In genomic region chr16:68069511-68070248, GRCh38 we compare ENCODE assay signal across 12 cellular contexts. TPM values are rescaled to one million over a fixed set of nuclear protein-coding genes. Genes with fewer than 3 reads are reported as not detected.
DNase-seq lines count a peak whose midpoint lies in the region; ATAC-seq and TF ChIP-seq lines count a peak whose summit lies in the region.
"Had no signal": no experiment of that assay in that cellular context is flagged by ENCODE, and none has a peak within 500 bp of the region (broad histone marks: within the 10 kb centered on the region; RNA-seq: fewer than 3 reads in every experiment).

No MANE protein-coding gene starts in this region.

- H3K4me1 ChIP-seq in HAP-1: no peaks in the 10 kb centered on the region

- CTCF ChIA-PET in activated CD4-positive, alpha-beta memory T cell treated with anti-CD3 and anti-CD28 coated beads for 36 hours (lab: Charles Lee): interaction anchor here (0.6 to 2.3 kb wide), 8 partner anchors 13 to 161 kb away, joined by 3 to 7 read pairs (median 4); no protein-coding TSS in a partner anchor

- peaks cover 61% of the 10 kb centered on the region for H3K4me1 Mint-ChIP-seq in activated CD4-positive, alpha-beta memory T cell treated with anti-CD3 and anti-CD28 coated beads for 36 hours (ENCODE audit: low read depth)
- peaks cover 5% of the 10 kb centered on the region for H3K4me1 Mint-ChIP-seq in type B pancreatic cell (ENCODE audit: unreplicated experiment)

- no peak overlapping the region for H3K27ac ChIP-seq in brain microvascular endothelial cell

- TF ChIP-seq CTCF in type B pancreatic cell (conservative IDR thresholded peaks at IDR 0.05): no peak
- TF ChIP-seq CTCF in brain microvascular endothelial cell (IDR thresholded peaks at IDR 0.05; ENCODE audit: low read depth, low read length, missing control alignments): no peak

- ATAC-seq in left lobe of liver: peak; percentile 73

- no peaks in the 10 kb centered on the region for H3K9me3 Mint-ChIP-seq in activated CD4-positive, alpha-beta memory T cell treated with anti-CD3 and anti-CD28 coated beads for 36 hours
- H3K9me3 Mint-ChIP-seq in type B pancreatic cell: no peaks in the 10 kb centered on the region
- H3K9me3 Mint-ChIP-seq: brain had no signal

- no peaks in the 10 kb centered on the region for H3K27me3 Mint-ChIP-seq in activated CD4-positive, alpha-beta memory T cell treated with anti-CD3 and anti-CD28 coated beads for 36 hours
- H3K27me3 Mint-ChIP-seq in type B pancreatic cell: no peaks in the 10 kb centered on the region
- H3K27me3 Mint-ChIP-seq: brain had no signal

- no peak overlapping the region for H3K4me3 Mint-ChIP-seq in activated CD4-positive, alpha-beta memory T cell treated with anti-CD3 and anti-CD28 coated beads for 36 hours
- no peak overlapping the region for H3K4me3 Mint-ChIP-seq in type B pancreatic cell
- H3K4me3 Mint-ChIP-seq: brain had no signal

- intact Hi-C loops in activated CD4-positive, alpha-beta memory T cell treated with anti-CD3 and anti-CD28 coated beads for 36 hours (cut with micrococcal nuclease): loop anchor here (2.0 kb wide), 1 partner anchor 15 kb away; the partner anchor contains the start of gene NFATC3

- peak overlapping the region; percentile 83 for H3K27ac Mint-ChIP-seq in activated CD4-positive, alpha-beta memory T cell treated with anti-CD3 and anti-CD28 coated beads for 36 hours
- no peak overlapping the region for H3K27ac Mint-ChIP-seq in type B pancreatic cell

- in situ Hi-C loops in brain microvascular endothelial cell (cut with HindIII; ENCODE audit: low pct_ligation_motif_present, low sequenced_read_pairs) (no loop called here), ACHN (cut with HindIII; ENCODE audit: low pct_ligation_motif_present, low pct_unique_long_range_greater_than_20kb, low sequenced_read_pairs) (no loop called here), HAP-1 (cut with MboI; ENCODE audit: low sequenced_read_pairs) (no loop called here)

- peaks cover 44% of the 10 kb centered on the region for H3K36me3 Mint-ChIP-seq in activated CD4-positive, alpha-beta memory T cell treated with anti-CD3 and anti-CD28 coated beads for 36 hours
- peaks cover 17% of the 10 kb centered on the region for H3K36me3 Mint-ChIP-seq in type B pancreatic cell

- no peaks in the 10 kb centered on the region for H3K27me3 ChIP-seq in brain microvascular endothelial cell (replicated peaks)
- H3K27me3 ChIP-seq in HAP-1 (ENCODE audit: low read depth): no peaks in the 10 kb centered on the region

- H3K36me3 ChIP-seq in brain microvascular endothelial cell (replicated peaks) (peaks cover 18% of the 10 kb centered on the region), HAP-1 (replicated peaks) (peaks cover 66% of the 10 kb centered on the region)

- H3K9me3 ChIP-seq in HAP-1: no peaks in the 10 kb centered on the region

- H3K4me3 ChIP-seq in brain microvascular endothelial cell (ENCODE audit: low read depth, low read length) (no peak overlapping the region), HAP-1 (no peak overlapping the region)

- peak; percentile 27 for DNase-seq in activated naive CD4-positive, alpha-beta T cell treated with Interleukin-2 at 50 U/mL for 16 hours
- DNase-seq in activated naive CD4-positive, alpha-beta T cell (lab: John Stamatoyannopoulos, UW): no peak
- DNase-seq in activated CD4-positive, alpha-beta memory T cell treated with anti-CD3 and anti-CD28 coated beads for 36 hours: peak; percentile 71
- DNase-seq in left lobe of liver (ENCODE audit: low spot score): peak; percentile 68
- DNase-seq in type B pancreatic cell (ENCODE audit: extremely low spot score, unreplicated experiment): peak; percentile 54
- no peak for DNase-seq in brain microvascular endothelial cell
- no peak for DNase-seq in ACHN
- DNase-seq in HAP-1 (ENCODE audit: low spot score in 2 of 2): no peak
- DNase-seq: SW 1271 had no signal

- POLR2A ChIA-PET in activated CD4-positive, alpha-beta memory T cell treated with anti-CD3 and anti-CD28 coated beads for 36 hours (lab: Charles Lee): interaction anchor here (1.0 to 3.5 kb wide), 3 partner anchors 10 to 102 kb away, joined by 3 to 15 read pairs (median 14); partner anchors contain the start of genes NFATC3 and SLC12A4

RNA-seq across cellular contexts. Expression of gene NFATC3, which starts 15.5 kb away (rescaled TPM):
- 10 to 100 TPM; 83.4 to 85.2 TPM for total RNA-seq in activated CD4-positive, alpha-beta memory T cell treated with anti-CD3 and anti-CD28 coated beads for 36 hours
- total RNA-seq in left lobe of liver: 27.6 TPM
- 37.5 and 55.5 TPM in 2 replicates for total RNA-seq in type B pancreatic cell (ENCODE audit: low replicate concordance)

RNA-seq across cellular contexts. Expression of gene DUS2, which starts 46.6 kb away (rescaled TPM):
- 10 to 100 TPM; 29.2 to 29.4 TPM for total RNA-seq in activated CD4-positive, alpha-beta memory T cell treated with anti-CD3 and anti-CD28 coated beads for 36 hours
- total RNA-seq in left lobe of liver: 7.6 TPM
- total RNA-seq in type B pancreatic cell (ENCODE audit: low replicate concordance): 21.7 and 24.1 TPM in 2 replicates

RNA-seq across cellular contexts. Expression of gene DDX28, which starts 46.6 kb away (rescaled TPM):
- 10 to 100 TPM; 12.8 to 14.5 TPM for total RNA-seq in activated CD4-positive, alpha-beta memory T cell treated with anti-CD3 and anti-CD28 coated beads for 36 hours
- total RNA-seq in left lobe of liver: 5.1 TPM
- 14.7 and 15.2 TPM in 2 replicates for total RNA-seq in type B pancreatic cell (ENCODE audit: low replicate concordance)

RNA-seq across cellular contexts. Expression of gene DPEP2NB, which starts 54.0 kb away (rescaled TPM):
- total RNA-seq in activated CD4-positive, alpha-beta memory T cell treated with anti-CD3 and anti-CD28 coated beads for 36 hours: not detected
- total RNA-seq in left lobe of liver: not detected
- total RNA-seq in type B pancreatic cell (ENCODE audit: low replicate concordance): not detected in 2 replicates
- total RNA-seq: renal cortical epithelial cell, subcutaneous adipose tissue had no signal

Comparison
In these comparisons a context has a peak if more than half of its experiments do, and no peak if none do; other contexts are left out.
1. DNase-seq: peak in activated naive CD4-positive, alpha-beta T cell treated with Interleukin-2 at 50 U/mL for 16 hours (single experiment), activated CD4-positive, alpha-beta memory T cell treated with anti-CD3 and anti-CD28 coated beads for 36 hours (single experiment), left lobe of liver (single experiment) and type B pancreatic cell (single experiment); none in activated naive CD4-positive, alpha-beta T cell (0 of 4), brain microvascular endothelial cell (single experiment), ACHN (single experiment) and HAP-1 (0 of 2).